In genomic region chr10:34528320-34528719, GRCh38 we compare ENCODE assay signal across 9 cellular contexts.
A peak's percentile ranks its signal among the peaks of the same experiment; 100 is the strongest.
DNase-seq lines count a peak whose midpoint lies in the region; ATAC-seq lines count a peak whose summit lies in the region.
"Had no signal": no experiment of that assay in that cellular context is flagged by ENCODE, and none has a peak within 500 bp of the region (broad histone marks: within the 10 kb centered on the region; RNA-seq: fewer than 3 reads in every experiment).

No MANE protein-coding gene starts in this region.

- peak; percentile 48 for ATAC-seq in HG02973 (IDR thresholded peaks at IDR 0.05; ENCODE audit: unreplicated experiment)
- ATAC-seq in Right ventricle myocardium inferior = no peak
- no peak for ATAC-seq in GM21717 (IDR thresholded peaks at IDR 0.05; ENCODE audit: unreplicated experiment)

- DNase-seq in EL = peak; percentile 96
- peak; percentile 30 for DNase-seq in T1000 (lab: John Stamatoyannopoulos, UW)
- DNase-seq in kidney tubule cell (ENCODE audit: low spot score) = peak; percentile 94
- no peak for DNase-seq in Right ventricle myocardium inferior (ENCODE audit: missing footprints)
- DNase-seq in activated T-cell treated with anti-CD3 and anti-CD28 coated beads for 4 hours = no peak
- DNase-seq in OCI-M1 (lab: John Stamatoyannopoulos, UW) = no peak
- DNase-seq: right lobe of liver had no signal

- intact Hi-C loops in Right ventricle myocardium inferior (cut with DNase I) = no loop called here

Comparison
In these comparisons a context has a peak if more than half of its experiments do, and no peak if none do; other contexts are left out.
1. DNase-seq: peak in EL (single experiment), T1000 (single experiment) and kidney tubule cell (single experiment); none in Right ventricle myocardium inferior (single experiment), activated T-cell treated with anti-CD3 and anti-CD28 coated beads for 4 hours (single experiment) and OCI-M1 (single experiment).